Comparison of ENCODE assay signal across 8 cellular contexts in the genomic region with DNA sequence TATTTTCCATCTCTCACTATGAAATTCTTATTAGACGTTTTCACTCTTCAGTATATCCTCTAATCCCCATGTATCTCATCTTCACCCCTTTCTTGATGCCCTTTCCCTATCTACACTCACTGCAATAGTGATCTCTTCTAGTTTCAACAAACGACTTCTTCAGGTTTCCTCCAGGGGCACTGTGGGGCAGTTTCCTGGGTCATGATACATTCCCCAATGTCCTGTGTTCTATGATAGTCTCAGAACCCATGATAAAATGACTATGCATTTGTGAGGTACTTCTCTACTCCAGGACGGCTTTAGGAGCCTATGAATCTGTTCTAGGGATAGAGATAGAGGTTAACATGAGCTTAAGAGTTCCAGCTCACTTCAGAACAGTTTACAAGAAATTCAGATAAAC.
DNase-seq lines count a peak whose midpoint lies in the region; ATAC-seq and TF ChIP-seq lines count a peak whose summit lies in the region.

No MANE protein-coding gene starts in this region.

- peak in 1 of 2 experiments; percentile 58 for DNase-seq in Caco-2
- DNase-seq in H7 = peak; percentile 73
- DNase-seq in Peyer's patch = no peak
- DNase-seq in foreskin keratinocyte = no peak
- DNase-seq in activated effector memory CD4-positive, alpha-beta T cell treated with Interleukin-2 at 50 U/mL for 16 hours = no peak
- DNase-seq in NCI-H2107 treated with DMSO at 0.1 percent for 48 hours (lab: John Stamatoyannopoulos, UW; ENCODE audit: unreplicated experiment) = no peak
- no peak for DNase-seq in CD8-positive, alpha-beta memory T cell
- DNase-seq in activated CD8-positive, alpha-beta memory T cell treated with anti-CD3 and anti-CD28 coated beads, Interleukin-2, amount 50 U/mL, for 48 hours = no peak

- H3K9me3 ChIP-seq in Caco-2 = no peaks in the 10 kb centered on the region
- no peaks in the 10 kb centered on the region for H3K9me3 ChIP-seq in Peyer's patch
- H3K9me3 ChIP-seq in CD8-positive, alpha-beta memory T cell (ENCODE audit: low read length) = no peaks in the 10 kb centered on the region

- TF ChIP-seq POLR2A in Peyer's patch (IDR thresholded peaks at IDR 0.05) = no peak

- no peak overlapping the region for H3K27ac ChIP-seq in Peyer's patch
- no peak overlapping the region for H3K27ac ChIP-seq in foreskin keratinocyte
- no peak overlapping the region for H3K27ac ChIP-seq in CD8-positive, alpha-beta memory T cell (ENCODE audit: low read depth, low read length)

- intact Hi-C loops in Caco-2 (cut with micrococcal nuclease; ENCODE audit: unreplicated experiment) = loop anchor here (10.0 kb wide), 1 partner anchor 188 kb away; the partner anchor contains the start of gene FOXC1

- no peaks in the 10 kb centered on the region for H3K36me3 Mint-ChIP-seq in Caco-2 (ENCODE audit: insufficient read depth, unreplicated experiment)
- H3K36me3 Mint-ChIP-seq in CD8-positive, alpha-beta memory T cell = peaks cover 0 to 7% (median 2%) of the 10 kb centered on the region in 3 donors

- TF ChIP-seq CTCF in Caco-2 (IDR thresholded peaks at IDR 0.05; ENCODE audit: insufficient read depth in 1 of 2, low read depth in 1 of 2, low read length in 1 of 2, severe bottlenecking in 1 of 2, unreplicated experiment in 1 of 2) (peak; percentile 55 to 69), Peyer's patch (IDR thresholded peaks at IDR 0.05) (peak in 4 of 6 experiments; percentile 10 to 52 (median 44)), foreskin keratinocyte (conservative IDR thresholded peaks at IDR 0.05) (peak; percentile 59)

- H3K9me3 Mint-ChIP-seq in Caco-2 (ENCODE audit: unreplicated experiment) = no peaks in the 10 kb centered on the region
- H3K9me3 Mint-ChIP-seq in CD8-positive, alpha-beta memory T cell = no peaks in the 10 kb centered on the region

- peak; percentile 80 for ATAC-seq in foreskin keratinocyte

- no peak overlapping the region for H3K4me3 Mint-ChIP-seq in Caco-2 (ENCODE audit: unreplicated experiment)
- no peak overlapping the region for H3K4me3 Mint-ChIP-seq in CD8-positive, alpha-beta memory T cell

- peaks cover 3% of the 10 kb centered on the region for H3K4me1 Mint-ChIP-seq in Caco-2 (ENCODE audit: low read depth, unreplicated experiment)
- H3K4me1 Mint-ChIP-seq in CD8-positive, alpha-beta memory T cell = peaks cover 4 to 5% (median 5%) of the 10 kb centered on the region in 3 donors

- H3K4me1 ChIP-seq in Caco-2 = peaks cover 16% of the 10 kb centered on the region
- peaks cover 0 to 6% (median 0%) of the 10 kb centered on the region in 4 donors for H3K4me1 ChIP-seq in Peyer's patch
- peaks cover 9% of the 10 kb centered on the region for H3K4me1 ChIP-seq in foreskin keratinocyte
- no peaks in the 10 kb centered on the region for H3K4me1 ChIP-seq in CD8-positive, alpha-beta memory T cell (ENCODE audit: insufficient read depth, low read length)

- H3K36me3 ChIP-seq in Caco-2 (ENCODE audit: control insufficient read depth, insufficient read depth, low read length) = no peaks in the 10 kb centered on the region
- H3K36me3 ChIP-seq in H7 (replicated peaks; ENCODE audit: control insufficient read depth, insufficient read depth, low read length) = no peaks in the 10 kb centered on the region
- no peaks in the 10 kb centered on the region for H3K36me3 ChIP-seq in Peyer's patch
- H3K36me3 ChIP-seq in CD8-positive, alpha-beta memory T cell (ENCODE audit: insufficient read depth, low read length) = no peaks in the 10 kb centered on the region

- H3K27me3 ChIP-seq in Caco-2 (replicated peaks; ENCODE audit: control insufficient read depth, insufficient read depth, low read length) (no peaks in the 10 kb centered on the region), H7 (ENCODE audit: control insufficient read depth, insufficient read depth, low read length) (no peaks in the 10 kb centered on the region), Peyer's patch (no peaks in the 10 kb centered on the region), foreskin keratinocyte (no peaks in the 10 kb centered on the region)
- no peaks in the 10 kb centered on the region for H3K27me3 ChIP-seq in CD8-positive, alpha-beta memory T cell (ENCODE audit: insufficient read depth, low read length, poor library complexity, severe bottlenecking)

- CTCF ChIA-PET in Caco-2 (lab: Charles Lee) = no interaction called here
- CTCF ChIA-PET in CD8-positive, alpha-beta memory T cell (lab: Charles Lee) = no interaction called here

- H3K27ac Mint-ChIP-seq in Caco-2 (ENCODE audit: unreplicated experiment) = no peak overlapping the region
- H3K27ac Mint-ChIP-seq in CD8-positive, alpha-beta memory T cell = no peak overlapping the region

- no peak overlapping the region for H3K4me3 ChIP-seq in Caco-2 (ENCODE audit: low read depth, low read length)
- no peak overlapping the region for H3K4me3 ChIP-seq in H7 (ENCODE audit: insufficient read depth, low read depth, low read length)
- no peak overlapping the region for H3K4me3 ChIP-seq in Peyer's patch
- H3K4me3 ChIP-seq in CD8-positive, alpha-beta memory T cell (ENCODE audit: low read length) = no peak overlapping the region

- POLR2A ChIA-PET in Caco-2 (lab: Charles Lee) = no interaction called here
- POLR2A ChIA-PET in CD8-positive, alpha-beta memory T cell (lab: Charles Lee) = no interaction called here

- BruUV-seq in Caco-2 (replicated peaks; lab: Mats Ljungman, UMichigan) = no TSS peak

- no peaks in the 10 kb centered on the region for H3K27me3 Mint-ChIP-seq in Caco-2 (ENCODE audit: insufficient read depth, unreplicated experiment)
- no peaks in the 10 kb centered on the region for H3K27me3 Mint-ChIP-seq in CD8-positive, alpha-beta memory T cell
